ENCODE assay signal across 1 cellular context in the genomic region with DNA sequence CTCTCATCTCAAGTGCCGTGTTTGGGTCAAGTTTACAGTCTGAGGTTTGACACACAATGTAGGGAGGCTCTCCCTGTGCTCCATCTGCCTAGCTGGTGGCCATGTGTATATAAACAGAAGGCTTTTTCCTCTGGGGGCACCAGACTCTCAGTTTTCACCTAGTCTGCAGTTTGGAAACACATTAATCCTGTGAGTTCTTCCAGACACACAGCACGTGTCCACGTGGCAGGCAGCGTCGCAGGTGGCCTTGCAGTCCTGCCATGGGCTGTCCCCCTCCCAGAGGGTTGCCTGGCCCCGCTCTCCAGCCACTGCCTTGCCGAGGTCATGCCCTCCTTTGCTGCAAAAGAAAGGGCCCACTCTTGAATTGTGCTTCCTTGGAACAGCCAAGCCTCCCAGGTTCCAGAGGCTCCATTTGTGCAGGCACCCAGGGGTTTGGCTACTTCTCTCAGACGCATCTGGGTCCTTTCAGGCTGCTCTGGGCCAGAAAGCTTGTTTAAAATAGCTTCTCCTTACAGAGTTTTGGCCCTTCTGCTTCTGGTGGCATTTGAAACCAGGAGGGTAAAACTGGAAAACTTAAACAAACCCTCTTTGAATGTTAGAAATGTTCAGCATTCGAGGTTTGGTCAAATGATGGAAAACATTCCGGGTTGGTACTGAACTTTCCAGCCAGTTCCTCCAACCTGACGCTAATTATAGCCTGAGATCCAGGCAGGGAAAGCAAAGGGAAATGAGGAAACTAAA.
TF ChIP-seq lines count a peak whose summit lies in the region.

No MANE protein-coding gene starts in this region.

TF ChIP-seq in HepG2, 621 proteins besides CTCF, POLR2A, EP300 and RAD21 (continued from another document and continues in another):
- no peak for TF ChIP-seq ZBTB20 (CRISPR knock-in tag; IDR thresholded peaks at IDR 0.05; ENCODE audit: borderline replicate concordance, low read depth)
- no peak for TF ChIP-seq DNMT3B (CRISPR knock-in tag; conservative IDR thresholded peaks at IDR 0.05)
- TF ChIP-seq HDAC6 (IDR thresholded peaks at IDR 0.05; ENCODE audit: low read depth, low read length) = no peak
- TF ChIP-seq SYNCRIP (IDR thresholded peaks at IDR 0.05; ENCODE audit: insufficient read depth, low read depth, low read length) = no peak
- TF ChIP-seq, protein P1, sequence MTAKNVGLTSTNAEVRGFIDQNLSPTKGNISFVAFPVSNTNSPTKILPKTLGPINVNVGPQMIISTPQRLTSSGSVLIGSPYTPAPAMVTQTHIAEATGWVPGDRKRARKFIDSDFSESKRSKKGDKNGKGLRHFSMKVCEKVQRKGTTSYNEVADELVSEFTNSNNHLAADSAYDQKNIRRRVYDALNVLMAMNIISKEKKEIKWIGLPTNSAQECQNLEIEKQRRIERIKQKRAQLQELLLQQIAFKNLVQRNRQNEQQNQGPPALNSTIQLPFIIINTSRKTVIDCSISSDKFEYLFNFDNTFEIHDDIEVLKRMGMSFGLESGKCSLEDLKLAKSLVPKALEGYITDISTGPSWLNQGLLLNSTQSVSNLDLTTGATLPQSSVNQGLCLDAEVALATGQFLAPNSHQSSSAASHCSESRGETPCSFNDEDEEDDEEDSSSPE (CRISPR knock-in tag; IDR thresholded peaks at IDR 0.05) = peak; percentile 57
- TF ChIP-seq TCF12 (IDR thresholded peaks at IDR 0.05) = no peak
- no peak for TF ChIP-seq TCF12 (CRISPR knock-in tag; IDR thresholded peaks at IDR 0.05)
- TF ChIP-seq NR2F1 (CRISPR knock-in tag; IDR thresholded peaks at IDR 0.05) = no peak
- TF ChIP-seq, protein P2, sequence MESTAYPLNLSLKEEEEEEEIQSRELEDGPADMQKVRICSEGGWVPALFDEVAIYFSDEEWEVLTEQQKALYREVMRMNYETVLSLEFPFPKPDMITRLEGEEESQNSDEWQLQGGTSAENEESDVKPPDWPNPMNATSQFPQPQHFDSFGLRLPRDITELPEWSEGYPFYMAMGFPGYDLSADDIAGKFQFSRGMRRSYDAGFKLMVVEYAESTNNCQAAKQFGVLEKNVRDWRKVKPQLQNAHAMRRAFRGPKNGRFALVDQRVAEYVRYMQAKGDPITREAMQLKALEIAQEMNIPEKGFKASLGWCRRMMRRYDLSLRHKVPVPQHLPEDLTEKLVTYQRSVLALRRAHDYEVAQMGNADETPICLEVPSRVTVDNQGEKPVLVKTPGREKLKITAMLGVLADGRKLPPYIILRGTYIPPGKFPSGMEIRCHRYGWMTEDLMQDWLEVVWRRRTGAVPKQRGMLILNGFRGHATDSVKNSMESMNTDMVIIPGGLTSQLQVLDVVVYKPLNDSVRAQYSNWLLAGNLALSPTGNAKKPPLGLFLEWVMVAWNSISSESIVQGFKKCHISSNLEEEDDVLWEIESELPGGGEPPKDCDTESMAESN (CRISPR knock-in tag; conservative IDR thresholded peaks at IDR 0.05) = 0 out of 2 replicates have a peak, but pooled peaks have one; percentile 24
- TF ChIP-seq, protein P3, sequence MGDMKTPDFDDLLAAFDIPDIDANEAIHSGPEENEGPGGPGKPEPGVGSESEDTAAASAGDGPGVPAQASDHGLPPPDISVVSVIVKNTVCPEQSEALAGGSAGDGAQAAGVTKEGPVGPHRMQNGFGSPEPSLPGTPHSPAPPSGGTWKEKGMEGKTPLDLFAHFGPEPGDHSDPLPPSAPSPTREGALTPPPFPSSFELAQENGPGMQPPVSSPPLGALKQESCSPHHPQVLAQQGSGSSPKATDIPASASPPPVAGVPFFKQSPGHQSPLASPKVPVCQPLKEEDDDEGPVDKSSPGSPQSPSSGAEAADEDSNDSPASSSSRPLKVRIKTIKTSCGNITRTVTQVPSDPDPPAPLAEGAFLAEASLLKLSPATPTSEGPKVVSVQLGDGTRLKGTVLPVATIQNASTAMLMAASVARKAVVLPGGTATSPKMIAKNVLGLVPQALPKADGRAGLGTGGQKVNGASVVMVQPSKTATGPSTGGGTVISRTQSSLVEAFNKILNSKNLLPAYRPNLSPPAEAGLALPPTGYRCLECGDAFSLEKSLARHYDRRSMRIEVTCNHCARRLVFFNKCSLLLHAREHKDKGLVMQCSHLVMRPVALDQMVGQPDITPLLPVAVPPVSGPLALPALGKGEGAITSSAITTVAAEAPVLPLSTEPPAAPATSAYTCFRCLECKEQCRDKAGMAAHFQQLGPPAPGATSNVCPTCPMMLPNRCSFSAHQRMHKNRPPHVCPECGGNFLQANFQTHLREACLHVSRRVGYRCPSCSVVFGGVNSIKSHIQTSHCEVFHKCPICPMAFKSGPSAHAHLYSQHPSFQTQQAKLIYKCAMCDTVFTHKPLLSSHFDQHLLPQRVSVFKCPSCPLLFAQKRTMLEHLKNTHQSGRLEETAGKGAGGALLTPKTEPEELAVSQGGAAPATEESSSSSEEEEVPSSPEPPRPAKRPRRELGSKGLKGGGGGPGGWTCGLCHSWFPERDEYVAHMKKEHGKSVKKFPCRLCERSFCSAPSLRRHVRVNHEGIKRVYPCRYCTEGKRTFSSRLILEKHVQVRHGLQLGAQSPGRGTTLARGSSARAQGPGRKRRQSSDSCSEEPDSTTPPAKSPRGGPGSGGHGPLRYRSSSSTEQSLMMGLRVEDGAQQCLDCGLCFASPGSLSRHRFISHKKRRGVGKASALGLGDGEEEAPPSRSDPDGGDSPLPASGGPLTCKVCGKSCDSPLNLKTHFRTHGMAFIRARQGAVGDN (CRISPR knock-in tag; IDR thresholded peaks at IDR 0.05) = peak; percentile 85
- no peak for TF ChIP-seq ZSCAN29 (CRISPR knock-in tag; conservative IDR thresholded peaks at IDR 0.05)
- TF ChIP-seq KDM4B (CRISPR knock-in tag; IDR thresholded peaks at IDR 0.05) = no peak
- TF ChIP-seq CCDC6 (CRISPR knock-in tag; IDR thresholded peaks at IDR 0.05) = peak; percentile 59; the same call in 1 of the 2 replicates
- peak; percentile 63 for TF ChIP-seq GATAD2A (CRISPR knock-in tag; IDR thresholded peaks at IDR 0.05)
- no peak for TF ChIP-seq ZNF101 (CRISPR knock-in tag; IDR thresholded peaks at IDR 0.05; ENCODE audit: borderline replicate concordance, low read depth)
- no peak for TF ChIP-seq TMF1 (CRISPR knock-in tag; IDR thresholded peaks at IDR 0.05; ENCODE audit: low read depth)
- no peak for TF ChIP-seq KLF12 (CRISPR knock-in tag; IDR thresholded peaks at IDR 0.05; ENCODE audit: borderline replicate concordance)
- no peak for TF ChIP-seq ZNF75D (CRISPR knock-in tag; IDR thresholded peaks at IDR 0.05; ENCODE audit: borderline replicate concordance)
- TF ChIP-seq SALL2 (CRISPR knock-in tag; IDR thresholded peaks at IDR 0.05) = 0 out of 2 replicates have a peak, but pooled peaks have one; percentile 21
- no peak; the same call in 1 of the 2 replicates for TF ChIP-seq TBX2 (CRISPR knock-in tag; IDR thresholded peaks at IDR 0.05; ENCODE audit: borderline replicate concordance)
- peak; percentile 58; the same call in 1 of the 2 replicates for TF ChIP-seq HIVEP1 (CRISPR knock-in tag; IDR thresholded peaks at IDR 0.05)
- TF ChIP-seq ZEB1 (IDR thresholded peaks at IDR 0.05; ENCODE audit: insufficient replicate concordance, low read depth) = no peak
- TF ChIP-seq, protein P4, sequence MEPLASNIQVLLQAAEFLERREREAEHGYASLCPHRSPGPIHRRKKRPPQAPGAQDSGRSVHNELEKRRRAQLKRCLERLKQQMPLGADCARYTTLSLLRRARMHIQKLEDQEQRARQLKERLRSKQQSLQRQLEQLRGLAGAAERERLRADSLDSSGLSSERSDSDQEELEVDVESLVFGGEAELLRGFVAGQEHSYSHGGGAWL (CRISPR knock-in tag; IDR thresholded peaks at IDR 0.05) = peak; percentile 64; the same call in 1 of the 2 replicates
- TF ChIP-seq SRF (IDR thresholded peaks at IDR 0.05; ENCODE audit: low read depth, low read length) = no peak
- TF ChIP-seq, protein P5, sequence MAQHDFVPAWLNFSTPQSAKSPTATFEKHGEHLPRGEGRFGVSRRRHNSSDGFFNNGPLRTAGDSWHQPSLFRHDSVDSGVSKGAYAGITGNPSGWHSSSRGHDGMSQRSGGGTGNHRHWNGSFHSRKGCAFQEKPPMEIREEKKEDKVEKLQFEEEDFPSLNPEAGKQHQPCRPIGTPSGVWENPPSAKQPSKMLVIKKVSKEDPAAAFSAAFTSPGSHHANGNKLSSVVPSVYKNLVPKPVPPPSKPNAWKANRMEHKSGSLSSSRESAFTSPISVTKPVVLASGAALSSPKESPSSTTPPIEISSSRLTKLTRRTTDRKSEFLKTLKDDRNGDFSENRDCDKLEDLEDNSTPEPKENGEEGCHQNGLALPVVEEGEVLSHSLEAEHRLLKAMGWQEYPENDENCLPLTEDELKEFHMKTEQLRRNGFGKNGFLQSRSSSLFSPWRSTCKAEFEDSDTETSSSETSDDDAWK (CRISPR knock-in tag; IDR thresholded peaks at IDR 0.05) = no peak
- TF ChIP-seq ZMAT3 (CRISPR knock-in tag; conservative IDR thresholded peaks at IDR 0.05) = no peak
- TF ChIP-seq, protein P6, sequence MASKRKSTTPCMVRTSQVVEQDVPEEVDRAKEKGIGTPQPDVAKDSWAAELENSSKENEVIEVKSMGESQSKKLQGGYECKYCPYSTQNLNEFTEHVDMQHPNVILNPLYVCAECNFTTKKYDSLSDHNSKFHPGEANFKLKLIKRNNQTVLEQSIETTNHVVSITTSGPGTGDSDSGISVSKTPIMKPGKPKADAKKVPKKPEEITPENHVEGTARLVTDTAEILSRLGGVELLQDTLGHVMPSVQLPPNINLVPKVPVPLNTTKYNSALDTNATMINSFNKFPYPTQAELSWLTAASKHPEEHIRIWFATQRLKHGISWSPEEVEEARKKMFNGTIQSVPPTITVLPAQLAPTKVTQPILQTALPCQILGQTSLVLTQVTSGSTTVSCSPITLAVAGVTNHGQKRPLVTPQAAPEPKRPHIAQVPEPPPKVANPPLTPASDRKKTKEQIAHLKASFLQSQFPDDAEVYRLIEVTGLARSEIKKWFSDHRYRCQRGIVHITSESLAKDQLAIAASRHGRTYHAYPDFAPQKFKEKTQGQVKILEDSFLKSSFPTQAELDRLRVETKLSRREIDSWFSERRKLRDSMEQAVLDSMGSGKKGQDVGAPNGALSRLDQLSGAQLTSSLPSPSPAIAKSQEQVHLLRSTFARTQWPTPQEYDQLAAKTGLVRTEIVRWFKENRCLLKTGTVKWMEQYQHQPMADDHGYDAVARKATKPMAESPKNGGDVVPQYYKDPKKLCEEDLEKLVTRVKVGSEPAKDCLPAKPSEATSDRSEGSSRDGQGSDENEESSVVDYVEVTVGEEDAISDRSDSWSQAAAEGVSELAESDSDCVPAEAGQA (IDR thresholded peaks at IDR 0.05; ENCODE audit: low read depth) = no peak
- TF ChIP-seq, protein P6 (CRISPR knock-in tag; IDR thresholded peaks at IDR 0.05; ENCODE audit: borderline replicate concordance) = no peak
- peak; percentile 69; the same call in 1 of the 2 replicates for TF ChIP-seq MYC (CRISPR knock-in tag; IDR thresholded peaks at IDR 0.05; ENCODE audit: borderline replicate concordance)
- peak; percentile 42; the same call in 1 of the 2 replicates for TF ChIP-seq ZNF644 (CRISPR knock-in tag; IDR thresholded peaks at IDR 0.05; ENCODE audit: low read depth)
- TF ChIP-seq YEATS4 (CRISPR knock-in tag; IDR thresholded peaks at IDR 0.05; ENCODE audit: borderline replicate concordance) = no peak
- TF ChIP-seq ELF4 (CRISPR knock-in tag; IDR thresholded peaks at IDR 0.05; ENCODE audit: borderline replicate concordance) = no peak
- TF ChIP-seq, protein P7, sequence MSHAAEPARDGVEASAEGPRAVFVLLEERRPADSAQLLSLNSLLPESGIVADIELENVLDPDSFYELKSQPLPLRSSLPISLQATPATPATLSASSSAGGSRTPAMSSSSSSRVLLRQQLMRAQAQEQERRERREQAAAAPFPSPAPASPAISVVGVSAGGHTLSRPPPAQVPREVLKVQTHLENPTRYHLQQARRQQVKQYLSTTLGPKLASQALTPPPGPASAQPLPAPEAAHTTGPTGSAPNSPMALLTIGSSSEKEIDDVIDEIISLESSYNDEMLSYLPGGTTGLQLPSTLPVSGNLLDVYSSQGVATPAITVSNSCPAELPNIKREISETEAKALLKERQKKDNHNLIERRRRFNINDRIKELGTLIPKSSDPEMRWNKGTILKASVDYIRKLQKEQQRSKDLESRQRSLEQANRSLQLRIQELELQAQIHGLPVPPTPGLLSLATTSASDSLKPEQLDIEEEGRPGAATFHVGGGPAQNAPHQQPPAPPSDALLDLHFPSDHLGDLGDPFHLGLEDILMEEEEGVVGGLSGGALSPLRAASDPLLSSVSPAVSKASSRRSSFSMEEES (CRISPR knock-in tag; IDR thresholded peaks at IDR 0.05) = peak; percentile 57; the same call in 1 of the 2 replicates
- TF ChIP-seq, protein P8, sequence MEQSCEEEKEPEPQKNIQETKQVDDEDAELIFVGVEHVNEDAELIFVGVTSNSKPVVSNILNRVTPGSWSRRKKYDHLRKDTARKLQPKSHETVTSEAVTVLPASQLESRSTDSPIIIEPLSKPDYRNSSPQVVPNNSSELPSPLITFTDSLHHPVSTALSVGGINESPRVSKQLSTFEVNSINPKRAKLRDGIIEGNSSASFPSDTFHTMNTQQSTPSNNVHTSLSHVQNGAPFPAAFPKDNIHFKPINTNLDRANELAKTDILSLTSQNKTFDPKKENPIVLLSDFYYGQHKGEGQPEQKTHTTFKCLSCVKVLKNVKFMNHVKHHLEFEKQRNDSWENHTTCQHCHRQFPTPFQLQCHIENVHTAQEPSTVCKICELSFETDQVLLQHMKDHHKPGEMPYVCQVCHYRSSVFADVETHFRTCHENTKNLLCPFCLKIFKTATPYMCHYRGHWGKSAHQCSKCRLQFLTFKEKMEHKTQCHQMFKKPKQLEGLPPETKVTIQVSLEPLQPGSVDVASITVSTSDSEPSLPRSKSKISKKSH (CRISPR knock-in tag; IDR thresholded peaks at IDR 0.05; ENCODE audit: borderline replicate concordance) = 0 out of 2 replicates have a peak, but pooled peaks have one; percentile 42
- no peak for TF ChIP-seq NR2F2 (IDR thresholded peaks at IDR 0.05; ENCODE audit: borderline replicate concordance, low read depth)
- TF ChIP-seq NCOA2 (CRISPR knock-in tag; IDR thresholded peaks at IDR 0.05) = peak; percentile 37; the same call in 1 of the 2 replicates
- TF ChIP-seq KAT8 (CRISPR knock-in tag; IDR thresholded peaks at IDR 0.05) = 0 out of 2 replicates have a peak, but pooled peaks have one; percentile 27
- TF ChIP-seq KDM5A (IDR thresholded peaks at IDR 0.05; ENCODE audit: borderline replicate concordance, low read length) = no peak
- TF ChIP-seq, protein P9, sequence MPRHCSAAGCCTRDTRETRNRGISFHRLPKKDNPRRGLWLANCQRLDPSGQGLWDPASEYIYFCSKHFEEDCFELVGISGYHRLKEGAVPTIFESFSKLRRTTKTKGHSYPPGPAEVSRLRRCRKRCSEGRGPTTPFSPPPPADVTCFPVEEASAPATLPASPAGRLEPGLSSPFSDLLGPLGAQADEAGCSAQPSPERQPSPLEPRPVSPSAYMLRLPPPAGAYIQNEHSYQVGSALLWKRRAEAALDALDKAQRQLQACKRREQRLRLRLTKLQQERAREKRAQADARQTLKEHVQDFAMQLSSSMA (CRISPR knock-in tag; IDR thresholded peaks at IDR 0.05) = no peak
